ENCODE assay signal across 24 cellular contexts in genomic region chr2:152480870-152481269, GRCh38.
DNase-seq lines count a peak whose midpoint lies in the region; ATAC-seq and TF ChIP-seq lines count a peak whose summit lies in the region.
"Had no signal": no experiment of that assay in that cellular context is flagged by ENCODE, and none has a peak within 500 bp of the region (broad histone marks: within the 10 kb centered on the region; RNA-seq: fewer than 3 reads in every experiment).

No MANE protein-coding gene starts in this region.

- H3K4me3 Mint-ChIP-seq in Caco-2 (ENCODE audit: unreplicated experiment) (no peak overlapping the region), nephron (peak overlapping the region in 1 of 3 experiments; percentile 1)
- H3K4me3 Mint-ChIP-seq: CD4-positive, alpha-beta memory T cell had no signal

- H3K9me3 Mint-ChIP-seq in Caco-2 (ENCODE audit: unreplicated experiment) (no peaks in the 10 kb centered on the region), nephron (no peaks in the 10 kb centered on the region)
- H3K9me3 Mint-ChIP-seq: CD4-positive, alpha-beta memory T cell had no signal

- H3K27ac ChIP-seq in colonic mucosa (peak overlapping the region; percentile 60), esophagus muscularis mucosa (replicated peaks in 1 of 4) (no peak overlapping the region)
- H3K27ac ChIP-seq: BLaER1 treated with 17β-estradiol and CSF1 and Interleukin-3, amounts not matched to agents 10 nM and 100 nM; HL-60 had no signal

- no peak overlapping the region for H3K4me3 ChIP-seq in Caco-2 (ENCODE audit: low read depth, low read length)
- peak overlapping the region; percentile 6 for H3K4me3 ChIP-seq in colonic mucosa
- H3K4me3 ChIP-seq in esophagus muscularis mucosa = no peak overlapping the region
- H3K4me3 ChIP-seq: BLaER1 treated with 17β-estradiol and CSF1 and Interleukin-3, amounts not matched to agents 10 nM and 100 nM; HAP-1 had no signal

- TF ChIP-seq EP300 in esophagus muscularis mucosa (IDR thresholded peaks at IDR 0.05) = no peak

- 94% methylated on average over 3 of the region's 3 CpGs for WGBS in esophagus muscularis mucosa

- no peaks in the 10 kb centered on the region for H3K27me3 Mint-ChIP-seq in Caco-2 (ENCODE audit: insufficient read depth, unreplicated experiment)
- H3K27me3 Mint-ChIP-seq in nephron (ENCODE audit: low read depth) = peaks cover 3% of the 10 kb centered on the region

- TF ChIP-seq POLR2A in esophagus muscularis mucosa (IDR thresholded peaks at IDR 0.05; ENCODE audit: low read depth) = no peak

- ATAC-seq in left colon = peak; percentile 90
- no peak for ATAC-seq in GM18868 (IDR thresholded peaks at IDR 0.05; ENCODE audit: unreplicated experiment)
- ATAC-seq: SK-N-SH treated with all-trans-retinoic acid at 6 μM for 48 hours had no signal

- H3K4me1 Mint-ChIP-seq in Caco-2 (ENCODE audit: low read depth, unreplicated experiment) (peaks cover 25% of the 10 kb centered on the region), nephron (peaks cover 55% of the 10 kb centered on the region)
- H3K4me1 Mint-ChIP-seq: CD4-positive, alpha-beta memory T cell had no signal

- H3K27me3 ChIP-seq in Caco-2 (replicated peaks; ENCODE audit: control insufficient read depth, insufficient read depth, low read length) (no peaks in the 10 kb centered on the region), colonic mucosa (no peaks in the 10 kb centered on the region), esophagus muscularis mucosa (no peaks in the 10 kb centered on the region)
- H3K27me3 ChIP-seq: BLaER1 treated with 17β-estradiol and CSF1 and Interleukin-3, amounts not matched to agents 10 nM and 100 nM had no signal

- no TSS peak for BruUV-seq in Caco-2 (replicated peaks; lab: Mats Ljungman, UMichigan)

- H3K27ac Mint-ChIP-seq in Caco-2 (ENCODE audit: unreplicated experiment) = peak overlapping the region; percentile 69
- H3K27ac Mint-ChIP-seq in nephron = peak overlapping the region; percentile 74 to 86 (median 80)
- H3K27ac Mint-ChIP-seq: CD4-positive, alpha-beta memory T cell had no signal

- H3K36me3 Mint-ChIP-seq in Caco-2 (ENCODE audit: insufficient read depth, unreplicated experiment) (no peaks in the 10 kb centered on the region), nephron (ENCODE audit: low read depth) (no peaks in the 10 kb centered on the region)
- H3K36me3 Mint-ChIP-seq: CD4-positive, alpha-beta memory T cell had no signal

- no peaks in the 10 kb centered on the region for H3K9me3 ChIP-seq in Caco-2
- no peaks in the 10 kb centered on the region for H3K9me3 ChIP-seq in colonic mucosa
- H3K9me3 ChIP-seq in esophagus muscularis mucosa = no peaks in the 10 kb centered on the region
- H3K9me3 ChIP-seq: HAP-1 had no signal

- DNase-seq in Caco-2 = no peak
- no peak for DNase-seq in colonic mucosa
- DNase-seq in left colon = no peak
- DNase-seq in amygdala (lab: John Stamatoyannopoulos, UW) = no peak
- DNase-seq in esophagus muscularis mucosa (ENCODE audit: extremely low spot score) = no peak
- no peak for DNase-seq in activated naive CD4-positive, alpha-beta T cell treated with Interleukin-2 at 50 U/mL for 16 hours
- DNase-seq: AML-193; CD4-positive, alpha-beta memory T cell; COR-L47; GOT3; Karpas-422; NCI-H1092; NCI-H1417 treated with DMSO at 0.1 percent for 48 hours; NCI-H187 treated with DMSO at 0.1 percent for 48 hours; NCI-H2171 treated with DMSO at 0.1 percent for 48 hours; NCI-H446; NCI-H524 treated with DMSO at 0.1 percent for 48 hours; NCI-H774 had no signal

- TF ChIP-seq CTCF in Caco-2 (IDR thresholded peaks at IDR 0.05; ENCODE audit: insufficient read depth in 1 of 2, low read depth in 1 of 2, low read length in 1 of 2, severe bottlenecking in 1 of 2, unreplicated experiment in 1 of 2) (no peak), colonic mucosa (IDR thresholded peaks at IDR 0.05) (no peak), nephron (IDR thresholded peaks at IDR 0.05; ENCODE audit: unreplicated experiment in 3 of 3) (no peak), esophagus muscularis mucosa (IDR thresholded peaks at IDR 0.05) (no peak)

- CTCF ChIA-PET in Caco-2 (lab: Charles Lee) = no interaction called here

- POLR2A ChIA-PET in Caco-2 (lab: Charles Lee) = no interaction called here

- H3K4me1 ChIP-seq in Caco-2 (peaks cover 45% of the 10 kb centered on the region), colonic mucosa (peaks cover 3% of the 10 kb centered on the region), esophagus muscularis mucosa (peaks cover 0 to 5% (median 3%) of the 10 kb centered on the region in 4 donors)

- intact Hi-C loops in Caco-2 (cut with micrococcal nuclease; ENCODE audit: unreplicated experiment) = loop anchor here (10.0 kb wide), 1 partner anchor 306 kb away; the partner anchor contains the start of gene STAM2
- intact Hi-C loops in colonic mucosa (cut with DNase I) = no loop called here
- intact Hi-C loops in left colon (cut with DNase I, micrococcal nuclease) = no loop called here
- intact Hi-C loops in esophagus muscularis mucosa (cut with DNase I) = no loop called here

- H3K9ac ChIP-seq in colonic mucosa (ENCODE audit: low read depth in 2 of 2, low read length in 2 of 2) = peak overlapping the region in 1 of 2 donors; percentile 65
- H3K9ac ChIP-seq: BLaER1 treated with 17β-estradiol and CSF1 and Interleukin-3, amounts not matched to agents 10 nM and 100 nM had no signal

- H3K36me3 ChIP-seq in Caco-2 (ENCODE audit: control insufficient read depth, insufficient read depth, low read length) (no peaks in the 10 kb centered on the region), colonic mucosa (no peaks in the 10 kb centered on the region), esophagus muscularis mucosa (no peaks in the 10 kb centered on the region)
- H3K36me3 ChIP-seq: HAP-1 had no signal
